ENCODE assay signal across 15 cellular contexts in the genomic region with DNA sequence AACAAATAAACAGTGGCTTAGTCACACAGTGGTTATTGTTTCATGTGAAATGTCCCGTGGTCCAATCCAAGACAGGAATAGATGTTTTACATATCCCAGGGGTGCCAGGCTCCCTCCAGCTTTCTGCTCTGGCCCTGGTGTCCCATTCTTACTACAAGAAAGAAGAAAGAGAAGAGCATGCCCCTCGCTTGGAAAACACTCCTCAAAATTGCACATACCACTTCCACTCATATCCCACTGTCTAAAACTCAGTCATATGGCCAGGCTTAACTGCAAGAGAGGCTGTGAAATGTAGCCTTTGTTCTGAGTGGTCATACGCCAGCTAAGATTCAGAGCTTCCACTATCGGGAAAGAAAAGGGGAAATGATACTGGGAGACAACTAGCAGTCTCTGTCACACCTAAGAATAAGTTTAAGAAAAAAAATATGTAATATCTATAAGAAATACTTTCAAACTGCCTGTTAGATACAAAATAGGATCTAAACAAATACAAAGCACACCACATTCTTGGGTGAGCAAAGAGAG.
DNase-seq lines count a peak whose midpoint lies in the region; ATAC-seq and TF ChIP-seq lines count a peak whose summit lies in the region.
"Had no signal": no experiment of that assay in that cellular context is flagged by ENCODE, and none has a peak within 500 bp of the region (broad histone marks: within the 10 kb centered on the region; RNA-seq: fewer than 3 reads in every experiment).

No MANE protein-coding gene starts in this region.

- no peaks in the 10 kb centered on the region for H3K4me1 ChIP-seq in left ventricle myocardium inferior
- H3K4me1 ChIP-seq: spleen, upper lobe of right lung had no signal

- H3K9me3 ChIP-seq in left ventricle myocardium inferior (replicated peaks) = no peaks in the 10 kb centered on the region
- H3K9me3 ChIP-seq: upper lobe of right lung had no signal

- no peaks in the 10 kb centered on the region for H3K36me3 ChIP-seq in left ventricle myocardium inferior
- H3K36me3 ChIP-seq: spleen, upper lobe of right lung had no signal

- H3K4me3 ChIP-seq in left ventricle myocardium inferior = no peak overlapping the region
- H3K4me3 ChIP-seq: spleen, upper lobe of right lung had no signal

- ATAC-seq in GM18868 (IDR thresholded peaks at IDR 0.05; ENCODE audit: unreplicated experiment) = peak; percentile 97
- peak; percentile 91 for ATAC-seq in GM21786 (IDR thresholded peaks at IDR 0.05; ENCODE audit: unreplicated experiment)
- ATAC-seq in HG03469 (IDR thresholded peaks at IDR 0.05; ENCODE audit: unreplicated experiment) = peak; percentile 73
- ATAC-seq: upper lobe of right lung had no signal

- DNase-seq in hippocampal formation (lab: John Stamatoyannopoulos, UW) (peak; percentile 7 to 46), left ventricle myocardium inferior (no peak), midbrain (lab: John Stamatoyannopoulos, UW) (no peak), retina (no peak)
- no peak for DNase-seq in activated CD4-positive, alpha-beta T cell treated with anti-CD3 and anti-CD28 coated beads, Interleukin-2, amount 50 U/mL, for 4 hours
- DNase-seq: activated CD4-positive, alpha-beta T cell treated with anti-CD3 and anti-CD28 coated beads, Interleukin-2, amount 50 U/mL, for 48 hours; activated naive CD4-positive, alpha-beta T cell treated with anti-CD3 and anti-CD28 coated beads, Interleukin-2, amount 50 U/mL, for 16 hours; cerebellar nuclear complex; NCI-H1048; NCI-H526 treated with DMSO at 0.1 percent for 48 hours; spleen; upper lobe of right lung had no signal

- no peak overlapping the region for H3K27ac ChIP-seq in left ventricle myocardium inferior (replicated peaks)
- H3K27ac ChIP-seq: spleen, upper lobe of right lung had no signal

- H3K27me3 ChIP-seq in left ventricle myocardium inferior (ENCODE audit: low read depth) = no peaks in the 10 kb centered on the region
- H3K27me3 ChIP-seq: upper lobe of right lung had no signal

- intact Hi-C loops in left ventricle myocardium inferior (cut with micrococcal nuclease) = no loop called here

- no peak for TF ChIP-seq CTCF in left ventricle myocardium inferior (IDR thresholded peaks at IDR 0.05; ENCODE audit: borderline replicate concordance)

Comparison
In these comparisons a context has a peak if more than half of its experiments do, and no peak if none do; other contexts are left out.
1. DNase-seq: peak in hippocampal formation (2 of 2); none in left ventricle myocardium inferior (single experiment), midbrain (single experiment), retina (single experiment) and activated CD4-positive, alpha-beta T cell treated with anti-CD3 and anti-CD28 coated beads, Interleukin-2, amount 50 U/mL, for 4 hours (0 of 2).
2. Peak in every context shown above with its lines, with median percentiles within 50 percentile points of each other: ATAC-seq.